11 cellular contexts compared by ENCODE assay signal in the genomic region with DNA sequence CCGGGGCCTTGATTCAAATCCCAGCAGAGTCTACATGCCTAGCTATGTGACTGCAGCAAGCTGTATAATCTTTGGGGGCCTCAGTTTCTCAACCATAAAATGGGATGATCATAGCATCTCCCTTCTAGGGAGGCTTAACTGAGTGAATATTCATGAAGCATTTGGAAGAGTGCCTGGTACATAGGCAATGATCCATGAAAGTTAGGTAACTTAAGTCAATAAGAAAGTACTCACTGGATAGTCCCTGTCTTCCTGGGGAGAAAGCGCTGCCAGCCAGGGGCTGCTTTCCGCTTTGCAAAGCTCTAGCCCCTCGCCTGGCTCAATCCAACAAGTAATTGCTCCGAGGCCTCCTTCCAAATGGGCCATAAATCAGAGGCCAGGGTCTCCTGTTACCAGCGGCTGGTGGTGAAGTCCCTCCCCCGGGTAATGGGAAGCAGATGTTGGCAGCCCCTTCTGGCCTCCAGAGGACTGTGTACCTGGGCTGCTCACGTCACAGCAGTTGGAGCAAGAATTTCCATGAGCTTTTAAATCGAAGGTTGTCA.
DNase-seq lines count a peak whose midpoint lies in the region; ATAC-seq and TF ChIP-seq lines count a peak whose summit lies in the region.
"Had no signal": no experiment of that assay in that cellular context is flagged by ENCODE, and none has a peak within 500 bp of the region (broad histone marks: within the 10 kb centered on the region; RNA-seq: fewer than 3 reads in every experiment).

No MANE protein-coding gene starts in this region.

- no peak for TF ChIP-seq CTCF in fibroblast of mammary gland (conservative IDR thresholded peaks at IDR 0.05; ENCODE audit: control insufficient read depth, insufficient read depth, low read depth, low read length)

- peaks cover 19% of the 10 kb centered on the region for H3K4me1 Mint-ChIP-seq in stimulated activated memory B cell treated with anti-CD40 and anti-IgM and Interleukin-4, amounts not matched to agents 10 μg/mL and 1 μg/mL and 100 μg/mL, for 72 hours

- peak overlapping the region; percentile 37 for H3K27ac Mint-ChIP-seq in stimulated activated memory B cell treated with anti-CD40 and anti-IgM and Interleukin-4, amounts not matched to agents 10 μg/mL and 1 μg/mL and 100 μg/mL, for 72 hours
- H3K27ac Mint-ChIP-seq: activated naive CD4-positive, alpha-beta T cell treated with anti-CD3 and anti-CD28 coated beads, Interleukin-2, amount 10 ng/mL, durations not matched to agents 7 days and 5 days had no signal

- no peak overlapping the region for H3K4me3 Mint-ChIP-seq in stimulated activated memory B cell treated with anti-CD40 and anti-IgM and Interleukin-4, amounts not matched to agents 10 μg/mL and 1 μg/mL and 100 μg/mL, for 72 hours
- H3K4me3 Mint-ChIP-seq: activated naive CD4-positive, alpha-beta T cell treated with anti-CD3 and anti-CD28 coated beads, Interleukin-2, amount 10 ng/mL, durations not matched to agents 7 days and 5 days had no signal

- no peaks in the 10 kb centered on the region for H3K9me3 Mint-ChIP-seq in stimulated activated memory B cell treated with anti-CD40 and anti-IgM and Interleukin-4, amounts not matched to agents 10 μg/mL and 1 μg/mL and 100 μg/mL, for 72 hours
- H3K9me3 Mint-ChIP-seq: activated naive CD4-positive, alpha-beta T cell treated with anti-CD3 and anti-CD28 coated beads, Interleukin-2, amount 10 ng/mL, durations not matched to agents 7 days and 5 days had no signal

- DNase-seq in NCI-H2196 (lab: John Stamatoyannopoulos, UW; ENCODE audit: unreplicated experiment) (peak; percentile 24), NCI-H2196 treated with DMSO at 0.1 percent for 48 hours (lab: John Stamatoyannopoulos, UW; ENCODE audit: unreplicated experiment) (no peak), NCI-H526 treated with DMSO at 0.1 percent for 48 hours (lab: John Stamatoyannopoulos, UW) (peak; percentile 8), fibroblast of mammary gland (ENCODE audit: low read depth) (peak; percentile 69), RPMI8226 (no peak), SW480 (ENCODE audit: low spot score) (no peak)
- no peak for DNase-seq in stimulated activated naive CD4-positive, alpha-beta T cell (lab: John Stamatoyannopoulos, UW)
- DNase-seq: activated naive CD4-positive, alpha-beta T cell treated with anti-CD3 and anti-CD28 coated beads, Interleukin-2, amount 10 ng/mL, durations not matched to agents 7 days and 5 days; stimulated activated CD4-positive, alpha-beta T cell treated with anti-CD3 and anti-CD28 coated beads, Interleukin-4, amount 100 ng/mL, for 24 hours had no signal

- no peaks in the 10 kb centered on the region for H3K36me3 Mint-ChIP-seq in stimulated activated memory B cell treated with anti-CD40 and anti-IgM and Interleukin-4, amounts not matched to agents 10 μg/mL and 1 μg/mL and 100 μg/mL, for 72 hours

- H3K4me3 ChIP-seq in fibroblast of mammary gland (ENCODE audit: control insufficient read depth, low read depth, low read length), result no peak overlapping the region
- H3K4me3 ChIP-seq: tibial nerve had no signal

- no peaks in the 10 kb centered on the region for H3K27me3 Mint-ChIP-seq in stimulated activated memory B cell treated with anti-CD40 and anti-IgM and Interleukin-4, amounts not matched to agents 10 μg/mL and 1 μg/mL and 100 μg/mL, for 72 hours

- ATAC-seq in stimulated activated memory B cell treated with anti-CD40 and anti-IgM and Interleukin-4, amounts not matched to agents 10 μg/mL and 1 μg/mL and 100 μg/mL, for 72 hours, result no peak

Comparison
In these comparisons a context has a peak if more than half of its experiments do, and no peak if none do; other contexts are left out.
1. DNase-seq: peak in NCI-H2196 (single experiment), NCI-H526 treated with DMSO at 0.1 percent for 48 hours (single experiment) and fibroblast of mammary gland (single experiment); none in NCI-H2196 treated with DMSO at 0.1 percent for 48 hours (single experiment), RPMI8226 (single experiment), stimulated activated naive CD4-positive, alpha-beta T cell (0 of 6) and SW480 (single experiment).